In genomic region chr13:73521291-73521626, GRCh38 we compare ENCODE assay signal across 1 cellular context.
TF ChIP-seq lines count a peak whose summit lies in the region.

No MANE protein-coding gene starts in this region.

TF ChIP-seq in GM23338, 12 proteins besides CTCF, POLR2A, EP300 and RAD21 (continued from another document):
- TF ChIP-seq, protein P1, sequence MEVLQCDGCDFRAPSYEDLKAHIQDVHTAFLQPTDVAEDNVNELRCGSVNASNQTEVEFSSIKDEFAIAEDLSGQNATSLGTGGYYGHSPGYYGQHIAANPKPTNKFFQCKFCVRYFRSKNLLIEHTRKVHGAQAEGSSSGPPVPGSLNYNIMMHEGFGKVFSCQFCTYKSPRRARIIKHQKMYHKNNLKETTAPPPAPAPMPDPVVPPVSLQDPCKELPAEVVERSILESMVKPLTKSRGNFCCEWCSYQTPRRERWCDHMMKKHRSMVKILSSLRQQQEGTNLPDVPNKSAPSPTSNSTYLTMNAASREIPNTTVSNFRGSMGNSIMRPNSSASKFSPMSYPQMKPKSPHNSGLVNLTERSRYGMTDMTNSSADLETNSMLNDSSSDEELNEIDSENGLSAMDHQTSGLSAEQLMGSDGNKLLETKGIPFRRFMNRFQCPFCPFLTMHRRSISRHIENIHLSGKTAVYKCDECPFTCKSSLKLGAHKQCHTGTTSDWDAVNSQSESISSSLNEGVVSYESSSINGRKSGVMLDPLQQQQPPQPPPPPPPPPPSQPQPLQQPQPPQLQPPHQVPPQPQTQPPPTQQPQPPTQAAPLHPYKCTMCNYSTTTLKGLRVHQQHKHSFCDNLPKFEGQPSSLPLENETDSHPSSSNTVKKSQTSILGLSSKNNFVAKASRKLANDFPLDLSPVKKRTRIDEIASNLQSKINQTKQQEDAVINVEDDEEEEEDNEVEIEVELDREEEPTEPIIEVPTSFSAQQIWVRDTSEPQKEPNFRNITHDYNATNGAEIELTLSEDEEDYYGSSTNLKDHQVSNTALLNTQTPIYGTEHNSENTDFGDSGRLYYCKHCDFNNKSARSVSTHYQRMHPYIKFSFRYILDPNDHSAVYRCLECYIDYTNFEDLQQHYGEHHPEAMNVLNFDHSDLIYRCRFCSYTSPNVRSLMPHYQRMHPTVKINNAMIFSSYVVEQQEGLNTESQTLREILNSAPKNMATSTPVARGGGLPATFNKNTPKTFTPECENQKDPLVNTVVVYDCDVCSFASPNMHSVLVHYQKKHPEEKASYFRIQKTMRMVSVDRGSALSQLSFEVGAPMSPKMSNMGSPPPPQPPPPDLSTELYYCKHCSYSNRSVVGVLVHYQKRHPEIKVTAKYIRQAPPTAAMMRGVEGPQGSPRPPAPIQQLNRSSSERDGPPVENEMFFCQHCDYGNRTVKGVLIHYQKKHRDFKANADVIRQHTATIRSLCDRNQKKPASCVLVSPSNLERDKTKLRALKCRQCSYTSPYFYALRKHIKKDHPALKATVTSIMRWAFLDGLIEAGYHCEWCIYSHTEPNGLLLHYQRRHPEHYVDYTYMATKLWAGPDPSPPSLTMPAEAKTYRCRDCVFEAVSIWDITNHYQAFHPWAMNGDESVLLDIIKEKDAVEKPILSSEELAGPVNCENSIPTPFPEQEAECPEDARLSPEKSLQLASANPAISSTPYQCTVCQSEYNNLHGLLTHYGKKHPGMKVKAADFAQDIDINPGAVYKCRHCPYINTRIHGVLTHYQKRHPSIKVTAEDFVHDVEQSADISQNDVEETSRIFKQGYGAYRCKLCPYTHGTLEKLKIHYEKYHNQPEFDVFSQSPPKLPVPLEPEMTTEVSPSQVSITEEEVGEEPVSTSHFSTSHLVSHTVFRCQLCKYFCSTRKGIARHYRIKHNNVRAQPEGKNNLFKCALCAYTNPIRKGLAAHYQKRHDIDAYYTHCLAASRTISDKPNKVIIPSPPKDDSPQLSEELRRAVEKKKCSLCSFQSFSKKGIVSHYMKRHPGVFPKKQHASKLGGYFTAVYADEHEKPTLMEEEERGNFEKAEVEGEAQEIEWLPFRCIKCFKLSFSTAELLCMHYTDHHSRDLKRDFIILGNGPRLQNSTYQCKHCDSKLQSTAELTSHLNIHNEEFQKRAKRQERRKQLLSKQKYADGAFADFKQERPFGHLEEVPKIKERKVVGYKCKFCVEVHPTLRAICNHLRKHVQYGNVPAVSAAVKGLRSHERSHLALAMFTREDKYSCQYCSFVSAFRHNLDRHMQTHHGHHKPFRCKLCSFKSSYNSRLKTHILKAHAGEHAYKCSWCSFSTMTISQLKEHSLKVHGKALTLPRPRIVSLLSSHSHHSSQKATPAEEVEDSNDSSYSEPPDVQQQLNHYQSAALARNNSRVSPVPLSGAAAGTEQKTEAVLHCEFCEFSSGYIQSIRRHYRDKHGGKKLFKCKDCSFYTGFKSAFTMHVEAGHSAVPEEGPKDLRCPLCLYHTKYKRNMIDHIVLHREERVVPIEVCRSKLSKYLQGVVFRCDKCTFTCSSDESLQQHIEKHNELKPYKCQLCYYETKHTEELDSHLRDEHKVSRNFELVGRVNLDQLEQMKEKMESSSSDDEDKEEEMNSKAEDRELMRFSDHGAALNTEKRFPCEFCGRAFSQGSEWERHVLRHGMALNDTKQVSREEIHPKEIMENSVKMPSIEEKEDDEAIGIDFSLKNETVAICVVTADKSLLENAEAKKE (CRISPR knock-in tag; IDR thresholded peaks at IDR 0.05), result no peak
